16 cellular contexts compared by ENCODE assay signal in the genomic region with DNA sequence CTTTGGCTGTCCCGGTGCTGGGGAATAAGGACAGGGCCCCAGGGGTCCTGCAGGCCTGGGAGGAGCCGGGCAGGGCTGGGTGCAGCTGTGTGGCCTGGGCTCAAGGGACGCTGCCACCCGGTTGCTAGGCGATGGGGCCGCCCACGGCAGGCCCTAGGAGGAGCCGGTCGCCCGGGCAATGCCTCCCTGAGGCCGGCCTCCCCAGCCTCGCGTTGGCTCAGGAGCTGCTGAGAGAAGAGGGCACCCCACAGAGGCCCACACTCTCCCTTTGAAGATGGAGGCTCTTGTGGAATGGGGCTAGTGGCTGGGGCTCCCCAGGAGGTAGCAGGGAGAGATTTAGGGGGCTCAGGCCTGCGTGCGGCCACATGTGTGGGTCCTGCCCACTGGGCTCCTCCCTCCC. TPM values are rescaled to one million over a fixed set of nuclear protein-coding genes. Genes with fewer than 3 reads are reported as not detected.
A peak's percentile ranks its signal among the peaks of the same experiment; 100 is the strongest.
DNase-seq lines count a peak whose midpoint lies in the region; ATAC-seq and TF ChIP-seq lines count a peak whose summit lies in the region.
"Had no signal": no experiment of that assay in that cellular context is flagged by ENCODE, and none has a peak within 500 bp of the region (broad histone marks: within the 10 kb centered on the region; RNA-seq: fewer than 3 reads in every experiment).

A gene (minus strand): TSS at position 109 of the 400 bp plus-strand sequence. CDS start 120 bp downstream, outside the sequence.

- H3K9me3 Mint-ChIP-seq in brain (peaks cover 0 to 11% (median 0%) of the 10 kb centered on the region in 5 experiments), neural crest cell (no peaks in the 10 kb centered on the region)
- H3K9me3 Mint-ChIP-seq in activated CD8-positive, alpha-beta T cell treated with anti-CD3 and anti-CD28 coated beads, Interleukin-2, amount 10 ng/mL, durations not matched to agents 7 days and 5 days (ENCODE audit: insufficient read depth): no peaks in the 10 kb centered on the region
- H3K9me3 Mint-ChIP-seq: activated CD4-positive, alpha-beta T cell treated with anti-CD3 and anti-CD28 coated beads, Interleukin-2, amount 10 ng/mL, durations not matched to agents 7 days and 5 days; activated T-helper 1 cell treated with anti-CD3 and anti-CD28 coated beads, Interleukin-12 subunit alpha, Interleukin-12 subunit beta, Interleukin-2, Interleukin-4 antibody, amounts not matched to agents 30 ng/mL and 10 ng/mL and 1 ng/mL, durations not matched to agents 14 hours and 24 hours and 36 hours had no signal

- TF ChIP-seq POLR2A in NB4 (IDR thresholded peaks at IDR 0.05; ENCODE audit: extremely low read depth, insufficient read length): no peak

- no peak within 1 kb of the TSS for H3K4me3 ChIP-seq in NB4 (ENCODE audit: low read depth, low read length)
- H3K4me3 ChIP-seq: transverse colon had no signal

- CTCF ChIA-PET in activated CD8-positive, alpha-beta T cell treated with anti-CD3 and anti-CD28 coated beads, Interleukin-2, amount 10 ng/mL, durations not matched to agents 7 days and 5 days (lab: Charles Lee): interaction anchor here (1.2 to 1.5 kb wide), 2 partner anchors 8 to 133 kb away, joined by 3 to 6 read pairs; no protein-coding TSS in a partner anchor

- H3K27me3 Mint-ChIP-seq in brain: peaks cover 5% of the 10 kb centered on the region
- H3K27me3 Mint-ChIP-seq in neural crest cell (ENCODE audit: low read depth): peaks cover 6% of the 10 kb centered on the region
- H3K27me3 Mint-ChIP-seq in activated CD8-positive, alpha-beta T cell treated with anti-CD3 and anti-CD28 coated beads, Interleukin-2, amount 10 ng/mL, durations not matched to agents 7 days and 5 days (ENCODE audit: low read depth): no peaks in the 10 kb centered on the region
- H3K27me3 Mint-ChIP-seq: activated CD4-positive, alpha-beta T cell treated with anti-CD3 and anti-CD28 coated beads, Interleukin-2, amount 10 ng/mL, durations not matched to agents 7 days and 5 days had no signal

- H3K4me1 Mint-ChIP-seq in brain (peaks cover 42% of the 10 kb centered on the region), neural crest cell (peaks cover 34% of the 10 kb centered on the region)
- H3K4me1 Mint-ChIP-seq in activated CD8-positive, alpha-beta T cell treated with anti-CD3 and anti-CD28 coated beads, Interleukin-2, amount 10 ng/mL, durations not matched to agents 7 days and 5 days (ENCODE audit: low read depth): peaks cover 13% of the 10 kb centered on the region

- peak; percentile 33 for DNase-seq in NCI-H2227 (lab: John Stamatoyannopoulos, UW; ENCODE audit: unreplicated experiment)
- no peak for DNase-seq in NCI-H2227 treated with DMSO at 0.1 percent for 48 hours (lab: John Stamatoyannopoulos, UW)
- peak; percentile 46 for DNase-seq in NB4 (ENCODE audit: low read depth)
- DNase-seq in neural crest cell (ENCODE audit: low read depth, low spot score): peak; percentile 36
- DNase-seq in activated CD8-positive, alpha-beta T cell treated with anti-CD3 and anti-CD28 coated beads, Interleukin-2, amount 10 ng/mL, durations not matched to agents 7 days and 5 days: no peak
- DNase-seq in stimulated activated CD4-positive, alpha-beta T cell treated with anti-CD3 and anti-CD28 coated beads, Interleukin-4, amount 100 ng/mL, for 4 hours: no peak
- DNase-seq in NCI-H2107 treated with DMSO at 0.1 percent for 48 hours (lab: John Stamatoyannopoulos, UW; ENCODE audit: unreplicated experiment): no peak
- DNase-seq: activated CD4-positive, alpha-beta T cell treated with anti-CD3 and anti-CD28 coated beads, Interleukin-2, amount 10 ng/mL, durations not matched to agents 7 days and 5 days; DND-41; NCI-H2081 treated with DMSO at 0.1 percent for 48 hours; OCI-M1; posterior cingulate gyrus; T-helper 1 cell; transverse colon had no signal

- H3K27ac Mint-ChIP-seq in brain (peak within 1 kb of the TSS in 4 of 5 experiments; percentile 13 to 90 (median 56)), neural crest cell (ENCODE audit: unreplicated experiment) (no peak within 1 kb of the TSS)
- no peak within 1 kb of the TSS for H3K27ac Mint-ChIP-seq in activated CD8-positive, alpha-beta T cell treated with anti-CD3 and anti-CD28 coated beads, Interleukin-2, amount 10 ng/mL, durations not matched to agents 7 days and 5 days
- H3K27ac Mint-ChIP-seq: activated CD4-positive, alpha-beta T cell treated with anti-CD3 and anti-CD28 coated beads, Interleukin-2, amount 10 ng/mL, durations not matched to agents 7 days and 5 days; activated T-helper 1 cell treated with anti-CD3 and anti-CD28 coated beads, Interleukin-12 subunit alpha, Interleukin-12 subunit beta, Interleukin-2, Interleukin-4 antibody, amounts not matched to agents 30 ng/mL and 10 ng/mL and 1 ng/mL, durations not matched to agents 14 hours and 24 hours and 36 hours had no signal

- no peak for TF ChIP-seq CTCF in NB4 (IDR thresholded peaks at IDR 0.05; ENCODE audit: low read depth, low read length)
- TF ChIP-seq CTCF in brain (conservative IDR thresholded peaks at IDR 0.05): no peak
- TF ChIP-seq CTCF in neural crest cell (conservative IDR thresholded peaks at IDR 0.05): no peak

- H3K4me3 Mint-ChIP-seq in brain: peak within 1 kb of the TSS in 1 of 5 experiments; percentile 31
- no peak within 1 kb of the TSS for H3K4me3 Mint-ChIP-seq in neural crest cell
- no peak within 1 kb of the TSS for H3K4me3 Mint-ChIP-seq in activated CD8-positive, alpha-beta T cell treated with anti-CD3 and anti-CD28 coated beads, Interleukin-2, amount 10 ng/mL, durations not matched to agents 7 days and 5 days
- H3K4me3 Mint-ChIP-seq: activated CD4-positive, alpha-beta T cell treated with anti-CD3 and anti-CD28 coated beads, Interleukin-2, amount 10 ng/mL, durations not matched to agents 7 days and 5 days; activated T-helper 1 cell treated with anti-CD3 and anti-CD28 coated beads, Interleukin-12 subunit alpha, Interleukin-12 subunit beta, Interleukin-2, Interleukin-4 antibody, amounts not matched to agents 30 ng/mL and 10 ng/mL and 1 ng/mL, durations not matched to agents 14 hours and 24 hours and 36 hours had no signal

- POLR2A ChIA-PET in activated CD8-positive, alpha-beta T cell treated with anti-CD3 and anti-CD28 coated beads, Interleukin-2, amount 10 ng/mL, durations not matched to agents 7 days and 5 days (lab: Charles Lee): no interaction called here

- no peaks in the 10 kb centered on the region for H3K36me3 Mint-ChIP-seq in brain
- no peaks in the 10 kb centered on the region for H3K36me3 Mint-ChIP-seq in neural crest cell (ENCODE audit: low read depth)
- H3K36me3 Mint-ChIP-seq in activated CD8-positive, alpha-beta T cell treated with anti-CD3 and anti-CD28 coated beads, Interleukin-2, amount 10 ng/mL, durations not matched to agents 7 days and 5 days (ENCODE audit: low read depth): no peaks in the 10 kb centered on the region

- ATAC-seq in activated CD8-positive, alpha-beta T cell treated with anti-CD3 and anti-CD28 coated beads, Interleukin-2, amount 10 ng/mL, durations not matched to agents 7 days and 5 days: no peak

RNA-seq across cellular contexts. Expression of the gene that starts here (rescaled TPM):
- polyA plus RNA-seq in brain (ENCODE audit: insufficient read depth, low read depth, low replicate concordance): 2.4 TPM
- not detected in 2 replicates for total RNA-seq in neural crest cell
- total RNA-seq in activated CD8-positive, alpha-beta T cell treated with anti-CD3 and anti-CD28 coated beads, Interleukin-2, amount 10 ng/mL, durations not matched to agents 7 days and 5 days: not detected
- total RNA-seq: activated CD4-positive, alpha-beta T cell treated with anti-CD3 and anti-CD28 coated beads, Interleukin-2, amount 10 ng/mL, durations not matched to agents 7 days and 5 days; activated T-helper 1 cell treated with anti-CD3 and anti-CD28 coated beads, Interleukin-12 subunit alpha, Interleukin-12 subunit beta, Interleukin-2, Interleukin-4 antibody, amounts not matched to agents 30 ng/mL and 10 ng/mL and 1 ng/mL, durations not matched to agents 14 hours and 24 hours and 36 hours had no signal

Comparison
In these comparisons a context has a peak if more than half of its experiments do, and no peak if none do; other contexts are left out.
1. DNase-seq: peak in NCI-H2227 (single experiment) and NB4 (single experiment); none in NCI-H2227 treated with DMSO at 0.1 percent for 48 hours (single experiment), activated CD8-positive, alpha-beta T cell treated with anti-CD3 and anti-CD28 coated beads, Interleukin-2, amount 10 ng/mL, durations not matched to agents 7 days and 5 days (single experiment), stimulated activated CD4-positive, alpha-beta T cell treated with anti-CD3 and anti-CD28 coated beads, Interleukin-4, amount 100 ng/mL, for 4 hours (0 of 2) and NCI-H2107 treated with DMSO at 0.1 percent for 48 hours (single experiment).
2. Peak in DNase-seq in neural crest cell; RNA of the gene not detected or under 1 TPM.
3. H3K27ac Mint-ChIP-seq: peak in brain (4 of 5); none in neural crest cell (single experiment) and activated CD8-positive, alpha-beta T cell treated with anti-CD3 and anti-CD28 coated beads, Interleukin-2, amount 10 ng/mL, durations not matched to agents 7 days and 5 days (single experiment).